ENCODE assay signal across 13 cellular contexts in the genomic region with DNA sequence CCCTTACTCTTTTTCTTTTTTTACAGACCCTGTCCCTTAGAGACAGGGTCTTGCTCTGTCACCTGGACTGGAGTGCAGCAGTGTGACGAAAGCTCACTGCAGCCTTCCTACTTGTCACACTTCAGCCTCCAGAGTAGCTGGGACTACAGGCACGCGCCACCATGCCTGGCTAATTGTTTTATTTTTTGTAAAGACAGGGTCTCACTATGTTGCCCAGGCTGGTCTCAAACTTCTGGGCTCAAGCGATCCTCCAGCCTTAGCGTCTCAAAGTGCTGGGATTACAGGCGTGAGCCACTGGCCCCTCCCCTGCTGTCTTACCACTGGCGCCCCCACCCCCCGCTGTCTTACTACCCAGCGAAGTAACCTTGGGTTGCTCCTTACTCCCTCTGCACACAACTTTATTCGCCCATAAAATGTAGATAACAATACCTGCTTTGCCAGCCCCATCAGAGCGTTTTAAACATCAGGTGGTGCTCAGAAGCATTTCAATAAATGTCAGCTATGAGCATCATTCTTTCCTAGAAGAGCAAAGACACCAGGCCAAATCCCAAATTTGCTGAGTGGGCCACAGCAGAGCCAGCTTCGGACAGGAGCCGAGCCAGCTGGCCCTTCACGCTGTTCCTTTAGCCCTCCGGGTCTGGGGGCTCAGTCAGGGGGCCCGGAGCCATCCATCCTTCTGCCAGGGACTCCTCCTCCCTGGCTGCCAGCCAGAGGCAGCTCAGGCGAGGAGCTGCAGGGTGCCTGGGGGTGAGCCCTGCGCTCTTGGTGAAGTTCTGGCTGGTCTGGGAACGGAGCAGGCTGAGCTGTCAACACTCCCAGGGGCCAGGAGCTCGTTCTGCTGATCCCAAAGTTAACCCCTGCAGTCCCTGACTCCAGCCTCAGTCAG. TPM values are rescaled to one million over a fixed set of nuclear protein-coding genes. Genes with fewer than 3 reads are reported as not detected.
DNase-seq lines count a peak whose midpoint lies in the region; ATAC-seq and TF ChIP-seq lines count a peak whose summit lies in the region.
"Had no signal": no experiment of that assay in that cellular context is flagged by ENCODE, and none has a peak within 500 bp of the region (broad histone marks: within the 10 kb centered on the region; RNA-seq: fewer than 3 reads in every experiment).

No MANE protein-coding gene starts in this region.

- H3K4me3 ChIP-seq in HEK293 (ENCODE audit: low read depth, low read length) = no peak overlapping the region
- no peak overlapping the region for H3K4me3 ChIP-seq in Peyer's patch
- H3K4me3 ChIP-seq: thoracic aorta had no signal

- H3K27ac Mint-ChIP-seq in activated T-helper 1 cell treated with anti-CD3 and anti-CD28 coated beads, Interleukin-12 subunit alpha, Interleukin-12 subunit beta, Interleukin-2, Interleukin-4 antibody, amounts not matched to agents 30 ng/mL and 10 ng/mL and 1 ng/mL, durations not matched to agents 14 hours and 24 hours and 36 hours = no peak overlapping the region

- H3K36me3 Mint-ChIP-seq in activated T-helper 1 cell treated with anti-CD3 and anti-CD28 coated beads, Interleukin-12 subunit alpha, Interleukin-12 subunit beta, Interleukin-2, Interleukin-4 antibody, amounts not matched to agents 30 ng/mL and 10 ng/mL and 1 ng/mL, durations not matched to agents 14 hours and 24 hours and 36 hours (ENCODE audit: low read depth) = no peaks in the 10 kb centered on the region
- H3K36me3 Mint-ChIP-seq: CD8-positive, alpha-beta memory T cell had no signal

- no peaks in the 10 kb centered on the region for H3K4me1 Mint-ChIP-seq in activated T-helper 1 cell treated with anti-CD3 and anti-CD28 coated beads, Interleukin-12 subunit alpha, Interleukin-12 subunit beta, Interleukin-2, Interleukin-4 antibody, amounts not matched to agents 30 ng/mL and 10 ng/mL and 1 ng/mL, durations not matched to agents 14 hours and 24 hours and 36 hours (ENCODE audit: low read depth)
- H3K4me1 Mint-ChIP-seq: CD8-positive, alpha-beta memory T cell had no signal

- ATAC-seq in left cardiac atrium = peak; percentile 74 to 90
- no peak for ATAC-seq in GM18519 (IDR thresholded peaks at IDR 0.05; ENCODE audit: low FRiP score, unreplicated experiment)
- ATAC-seq: foreskin keratinocyte had no signal

- H3K27ac ChIP-seq in HEK293 (ENCODE audit: extremely low read depth, low read depth, low read length) = no peak overlapping the region; the same call in 1 of the 2 replicates
- H3K27ac ChIP-seq in VCaP = peak overlapping the region; percentile 82
- H3K27ac ChIP-seq in Peyer's patch = peak overlapping the region in 1 of 4 donors; percentile 16
- H3K27ac ChIP-seq: foreskin keratinocyte had no signal

- no peak overlapping the region for H3K4me3 Mint-ChIP-seq in activated T-helper 1 cell treated with anti-CD3 and anti-CD28 coated beads, Interleukin-12 subunit alpha, Interleukin-12 subunit beta, Interleukin-2, Interleukin-4 antibody, amounts not matched to agents 30 ng/mL and 10 ng/mL and 1 ng/mL, durations not matched to agents 14 hours and 24 hours and 36 hours
- H3K4me3 Mint-ChIP-seq: CD8-positive, alpha-beta memory T cell had no signal

- H3K36me3 ChIP-seq in HEK293 (ENCODE audit: control insufficient read depth in 2 of 2, insufficient read depth in 1 of 2, low read length in 2 of 2) (no peaks in the 10 kb centered on the region), Peyer's patch (no peaks in the 10 kb centered on the region)
- H3K36me3 ChIP-seq: thoracic aorta had no signal

- no peaks in the 10 kb centered on the region for H3K27me3 ChIP-seq in Peyer's patch
- H3K27me3 ChIP-seq: foreskin keratinocyte had no signal

- DNase-seq in left cardiac atrium (peak; percentile 75), retina (peak; percentile 71), Peyer's patch (no peak), NCI-H526 (lab: John Stamatoyannopoulos, UW) (no peak)
- DNase-seq in activated T-helper 1 cell treated with anti-CD3 and anti-CD28 coated beads, Interleukin-12 subunit alpha, Interleukin-12 subunit beta, Interleukin-2, Interleukin-4 antibody, amounts not matched to agents 30 ng/mL and 10 ng/mL and 1 ng/mL, durations not matched to agents 14 hours and 24 hours and 36 hours (ENCODE audit: low spot score) = no peak
- DNase-seq: CD8-positive, alpha-beta memory T cell; SHP77; stimulated activated CD4-positive, alpha-beta T cell treated with anti-CD3 and anti-CD28 coated beads, Interleukin-4, amount 100 ng/mL, for 24 hours had no signal

- no peaks in the 10 kb centered on the region for H3K9me3 ChIP-seq in HEK293 (ENCODE audit: control insufficient read depth, insufficient read depth, low read depth, low read length)
- no peaks in the 10 kb centered on the region for H3K9me3 ChIP-seq in Peyer's patch
- H3K9me3 ChIP-seq: thoracic aorta had no signal

- CTCF ChIA-PET in HEK293 (lab: Yijun Ruan, JAX) = interaction anchor here (0.6 to 4.3 kb wide), 5 partner anchors 10 to 853 kb away, joined by 3 to 14 read pairs (median 6); no protein-coding TSS in a partner anchor

- H3K9me3 Mint-ChIP-seq in activated T-helper 1 cell treated with anti-CD3 and anti-CD28 coated beads, Interleukin-12 subunit alpha, Interleukin-12 subunit beta, Interleukin-2, Interleukin-4 antibody, amounts not matched to agents 30 ng/mL and 10 ng/mL and 1 ng/mL, durations not matched to agents 14 hours and 24 hours and 36 hours = no peaks in the 10 kb centered on the region
- H3K9me3 Mint-ChIP-seq: CD8-positive, alpha-beta memory T cell had no signal

- no peak for TF ChIP-seq POLR2A in Peyer's patch (IDR thresholded peaks at IDR 0.05)

- intact Hi-C loops in left cardiac atrium (cut with DNase I) = no loop called here
- intact Hi-C loops in activated T-helper 1 cell treated with anti-CD3 and anti-CD28 coated beads, Interleukin-12 subunit alpha, Interleukin-12 subunit beta, Interleukin-2, Interleukin-4 antibody, amounts not matched to agents 30 ng/mL and 10 ng/mL and 1 ng/mL, durations not matched to agents 14 hours and 24 hours and 36 hours (cut with micrococcal nuclease) = no loop called here

- H3K27me3 Mint-ChIP-seq in activated T-helper 1 cell treated with anti-CD3 and anti-CD28 coated beads, Interleukin-12 subunit alpha, Interleukin-12 subunit beta, Interleukin-2, Interleukin-4 antibody, amounts not matched to agents 30 ng/mL and 10 ng/mL and 1 ng/mL, durations not matched to agents 14 hours and 24 hours and 36 hours (ENCODE audit: insufficient read depth) = peaks cover 12% of the 10 kb centered on the region

- POLR2A ChIA-PET in HEK293 (lab: Yijun Ruan, JAX) = interaction anchor here (0.5 to 1.9 kb wide), 5 partner anchors 34 to 236 kb away, joined by 3 to 9 read pairs (median 4); no protein-coding TSS in a partner anchor

- no peak for TF ChIP-seq CTCF in HEK293 (tag by site-specific recombination; IDR thresholded peaks at IDR 0.05)
- TF ChIP-seq CTCF in VCaP (conservative IDR thresholded peaks at IDR 0.05) = no peak
- no peak for TF ChIP-seq CTCF in Peyer's patch (IDR thresholded peaks at IDR 0.05)

- peaks cover 4% of the 10 kb centered on the region; the same call in 1 of the 2 replicates for H3K4me1 ChIP-seq in HEK293 (ENCODE audit: control insufficient read depth, insufficient read depth, low read length)
- peaks cover 0 to 11% (median 0%) of the 10 kb centered on the region in 4 donors for H3K4me1 ChIP-seq in Peyer's patch

TF ChIP-seq in HEK293, 187 proteins besides CTCF, POLR2A, EP300 and RAD21 (continues in another document):
- TF ChIP-seq ZNF341 (tag by site-specific recombination; IDR thresholded peaks at IDR 0.05; ENCODE audit: low read depth) = peak; percentile 95
- no peak for TF ChIP-seq MEIS1 (CRISPR knock-in tag; IDR thresholded peaks at IDR 0.05; ENCODE audit: borderline replicate concordance)
- TF ChIP-seq, protein P1, sequence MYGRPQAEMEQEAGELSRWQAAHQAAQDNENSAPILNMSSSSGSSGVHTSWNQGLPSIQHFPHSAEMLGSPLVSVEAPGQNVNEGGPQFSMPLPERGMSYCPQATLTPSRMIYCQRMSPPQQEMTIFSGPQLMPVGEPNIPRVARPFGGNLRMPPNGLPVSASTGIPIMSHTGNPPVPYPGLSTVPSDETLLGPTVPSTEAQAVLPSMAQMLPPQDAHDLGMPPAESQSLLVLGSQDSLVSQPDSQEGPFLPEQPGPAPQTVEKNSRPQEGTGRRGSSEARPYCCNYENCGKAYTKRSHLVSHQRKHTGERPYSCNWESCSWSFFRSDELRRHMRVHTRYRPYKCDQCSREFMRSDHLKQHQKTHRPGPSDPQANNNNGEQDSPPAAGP (tag by site-specific recombination; IDR thresholded peaks at IDR 0.05) = no peak
- TF ChIP-seq ZNF626 (tag by site-specific recombination; IDR thresholded peaks at IDR 0.05) = no peak
- no peak for TF ChIP-seq ZNF670 (tag by site-specific recombination; IDR thresholded peaks at IDR 0.05; ENCODE audit: low read depth)
- TF ChIP-seq IKZF3 (tag by site-specific recombination; IDR thresholded peaks at IDR 0.05) = peak; percentile 71; the same call in 1 of the 2 replicates
- no peak for TF ChIP-seq ZNF510 (tag by site-specific recombination; IDR thresholded peaks at IDR 0.05; ENCODE audit: insufficient replicate concordance)
- TF ChIP-seq ZFP37 (tag by site-specific recombination; IDR thresholded peaks at IDR 0.05) = no peak
- TF ChIP-seq, protein P2, sequence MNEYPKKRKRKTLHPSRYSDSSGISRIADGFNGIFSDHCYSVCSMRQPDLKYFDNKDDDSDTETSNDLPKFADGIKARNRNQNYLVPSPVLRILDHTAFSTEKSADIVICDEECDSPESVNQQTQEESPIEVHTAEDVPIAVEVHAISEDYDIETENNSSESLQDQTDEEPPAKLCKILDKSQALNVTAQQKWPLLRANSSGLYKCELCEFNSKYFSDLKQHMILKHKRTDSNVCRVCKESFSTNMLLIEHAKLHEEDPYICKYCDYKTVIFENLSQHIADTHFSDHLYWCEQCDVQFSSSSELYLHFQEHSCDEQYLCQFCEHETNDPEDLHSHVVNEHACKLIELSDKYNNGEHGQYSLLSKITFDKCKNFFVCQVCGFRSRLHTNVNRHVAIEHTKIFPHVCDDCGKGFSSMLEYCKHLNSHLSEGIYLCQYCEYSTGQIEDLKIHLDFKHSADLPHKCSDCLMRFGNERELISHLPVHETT (tag by site-specific recombination; IDR thresholded peaks at IDR 0.05) = no peak

RNA-seq across cellular contexts. Expression of a gene that starts 24.4 kb away (rescaled TPM):
- total RNA-seq in left cardiac atrium (100 to 1,000 TPM; 302 to 359 TPM), Peyer's patch (1 to 10 TPM in 1 of 4 donors, under 1 TPM in 3; 0.35 to 1.7 (median 0.63) TPM)
- not detected in 2 replicates for total RNA-seq in activated T-helper 1 cell treated with anti-CD3 and anti-CD28 coated beads, Interleukin-12 subunit alpha, Interleukin-12 subunit beta, Interleukin-2, Interleukin-4 antibody, amounts not matched to agents 30 ng/mL and 10 ng/mL and 1 ng/mL, durations not matched to agents 14 hours and 24 hours and 36 hours
- total RNA-seq: CD8-positive, alpha-beta memory T cell; foreskin keratinocyte had no signal

RNA-seq across cellular contexts. Expression of a gene that starts 55.3 kb away (rescaled TPM):
- total RNA-seq in left cardiac atrium (1 to 10 TPM; 3.7 to 4.2 TPM), Peyer's patch (10 to 100 TPM in 1 of 4 donors, 1 to 10 TPM in 3; 7.5 to 20.6 (median 8.9) TPM)
- total RNA-seq in activated T-helper 1 cell treated with anti-CD3 and anti-CD28 coated beads, Interleukin-12 subunit alpha, Interleukin-12 subunit beta, Interleukin-2, Interleukin-4 antibody, amounts not matched to agents 30 ng/mL and 10 ng/mL and 1 ng/mL, durations not matched to agents 14 hours and 24 hours and 36 hours = 48.3 and 49.2 TPM in 2 replicates

Comparison
In these comparisons a context has a peak if more than half of its experiments do, and no peak if none do; other contexts are left out.
1. DNase-seq: peak in left cardiac atrium (single experiment) and retina (single experiment); none in activated T-helper 1 cell treated with anti-CD3 and anti-CD28 coated beads, Interleukin-12 subunit alpha, Interleukin-12 subunit beta, Interleukin-2, Interleukin-4 antibody, amounts not matched to agents 30 ng/mL and 10 ng/mL and 1 ng/mL, durations not matched to agents 14 hours and 24 hours and 36 hours (single experiment), Peyer's patch (0 of 3) and NCI-H526 (0 of 2).
2. RNA of a gene that starts 24.4 kb away (total RNA-seq): 302 to 359 TPM in left cardiac atrium; 0.35 to 1.7 TPM in Peyer's patch and not detected in activated T-helper 1 cell treated with anti-CD3 and anti-CD28 coated beads, Interleukin-12 subunit alpha, Interleukin-12 subunit beta, Interleukin-2, Interleukin-4 antibody, amounts not matched to agents 30 ng/mL and 10 ng/mL and 1 ng/mL, durations not matched to agents 14 hours and 24 hours and 36 hours; every median in the first group is over 100 times any median in the second.